ENCODE assay signal across 8 cellular contexts in genomic region chr11:107565219-107565937, GRCh38. TPM values are rescaled to one million over a fixed set of nuclear protein-coding genes. Genes with fewer than 3 reads are reported as not detected.
DNase-seq lines count a peak whose midpoint lies in the region; ATAC-seq and TF ChIP-seq lines count a peak whose summit lies in the region.

Gene ALKBH8 (minus strand): TSS chr11:107565735. CDS start chr11:107560893, 4,842 bp downstream.

- H3K27ac ChIP-seq in AG04450 (ENCODE audit: low read depth, low read length): peak within 1 kb of the TSS; percentile 66

- CTCF ChIA-PET in AG04450 (lab: Charles Lee): interaction anchor here (3.8 to 5.3 kb wide), 4 partner anchors 10 to 206 kb away, joined by 18 to 67 read pairs (median 38); no protein-coding TSS in a partner anchor

- H3K27ac Mint-ChIP-seq in chondrocyte (ENCODE audit: unreplicated experiment): peak within 1 kb of the TSS; percentile 94

- H3K4me3 Mint-ChIP-seq in chondrocyte (ENCODE audit: unreplicated experiment): peak within 1 kb of the TSS; percentile 90

- peaks cover 3% of the 10 kb centered on the region for H3K27me3 ChIP-seq in AG04450 (ENCODE audit: control insufficient read depth, insufficient read depth, low read length)

- no peaks in the 10 kb centered on the region for H3K9me3 Mint-ChIP-seq in chondrocyte (ENCODE audit: low read depth)

- POLR2A ChIA-PET in AG04450 (lab: Yijun Ruan, JAX): no interaction called here

- H3K36me3 Mint-ChIP-seq in chondrocyte (ENCODE audit: low read depth): no peaks in the 10 kb centered on the region

- TF ChIP-seq CTCF in AG04450 (IDR thresholded peaks at IDR 0.05; ENCODE audit: low read depth, low read length) (no peak), chondrocyte (IDR thresholded peaks at IDR 0.05) (peak; percentile 25)

- H3K4me1 Mint-ChIP-seq in chondrocyte (ENCODE audit: low read depth): peaks cover 39% of the 10 kb centered on the region

- ATAC-seq in GM18873 (IDR thresholded peaks at IDR 0.05; ENCODE audit: low FRiP score, unreplicated experiment) (peak; percentile 75), HG03108 (IDR thresholded peaks at IDR 0.05; ENCODE audit: unreplicated experiment) (peak; percentile 71), left colon (peak; percentile 97)

- intact Hi-C loops in left colon (cut with DNase I, micrococcal nuclease): no loop called here

- peaks cover 3% of the 10 kb centered on the region for H3K27me3 Mint-ChIP-seq in chondrocyte (ENCODE audit: low read depth)

- peak within 1 kb of the TSS; percentile 96 for H3K4me3 ChIP-seq in AG04450 (ENCODE audit: low read depth, low read length)

- DNase-seq in AG04450 (ENCODE audit: low read depth, low spot score) (no peak), NCI-H345 (lab: John Stamatoyannopoulos, UW) (peak; percentile 76), chondrocyte (ENCODE audit: low spot score) (peak; percentile 94), left colon (peak; percentile 69 to 84)
- DNase-seq in activated CD4-positive, CD25-positive, alpha-beta regulatory T cell treated with anti-CD3 and anti-CD28 coated beads, Interleukin-2, amount 50 U/mL, for 72 hours: peak; percentile 80
- peak; percentile 78 for DNase-seq in stimulated activated CD4-positive, alpha-beta T cell treated with anti-CD3 and anti-CD28 coated beads, Interleukin-1b, Interleukin-23, amount 100 ng/mL, for 48 hours

- H3K9me3 ChIP-seq in AG04450 (ENCODE audit: control insufficient read depth, insufficient read depth, low read length): no peaks in the 10 kb centered on the region

RNA-seq across cellular contexts. Expression of gene ALKBH8, which starts in this region (rescaled TPM):
- 4.8 and 7.3 TPM in 2 replicates for polyA plus RNA-seq in AG04450 (2011; rRNA removed)
- 6.0 and 9.3 TPM in 2 replicates for polyA minus RNA-seq in AG04450 (2011; rRNA and poly(A)+ RNA removed)
- 5.8 to 9.2 TPM (median 6.2 TPM) in 3 replicates for total RNA-seq in chondrocyte
- 1 to 10 TPM; 4.7 to 5.3 TPM for total RNA-seq in left colon
